In genomic region chr1:167157101-167157500, GRCh38 we compare ENCODE assay signal across 1 cellular context.
TF ChIP-seq lines count a peak whose summit lies in the region.

No MANE protein-coding gene starts in this region.

TF ChIP-seq in H1, 55 proteins besides CTCF, POLR2A, EP300 and RAD21:
- TF ChIP-seq HDAC2 (IDR thresholded peaks at IDR 0.05; ENCODE audit: borderline replicate concordance in 1 of 2, low read depth in 2 of 2, low read length in 2 of 2) = no peak
- TF ChIP-seq HDAC6 (IDR thresholded peaks at IDR 0.05; ENCODE audit: low read depth, low read length) = no peak
- no peak for TF ChIP-seq SRF (IDR thresholded peaks at IDR 0.05; ENCODE audit: low read depth, low read length)
- TF ChIP-seq RFX5 (IDR thresholded peaks at IDR 0.05; ENCODE audit: borderline replicate concordance, low read depth, low read length) = no peak
- TF ChIP-seq POU5F1 (IDR thresholded peaks at IDR 0.05; ENCODE audit: low read depth, low read length) = no peak
- TF ChIP-seq BACH1 (IDR thresholded peaks at IDR 0.05; ENCODE audit: low read length) = no peak
- no peak for TF ChIP-seq JUN (IDR thresholded peaks at IDR 0.05; ENCODE audit: low read depth, low read length)
